18 cellular contexts compared by ENCODE assay signal in genomic region chr3:141448606-141449216, GRCh38. TPM values are rescaled to one million over a fixed set of nuclear protein-coding genes. Genes with fewer than 3 reads are reported as not detected.
DNase-seq lines count a peak whose midpoint lies in the region; ATAC-seq and TF ChIP-seq lines count a peak whose summit lies in the region.
"Had no signal": no experiment of that assay in that cellular context is flagged by ENCODE, and none has a peak within 500 bp of the region (broad histone marks: within the 10 kb centered on the region; RNA-seq: fewer than 3 reads in every experiment).

No MANE protein-coding gene starts in this region.

- H3K4me3 Mint-ChIP-seq in mesothelial cell of epicardium, result no peak overlapping the region
- H3K4me3 Mint-ChIP-seq: IgD-negative memory B cell; neural crest cell; stimulated activated naive CD8-positive, alpha-beta T cell treated with anti-CD3 and anti-CD28 coated beads, Interleukin-15, amount 100 ng/mL, for 72 hours had no signal

- no peaks in the 10 kb centered on the region for H3K27me3 Mint-ChIP-seq in mesothelial cell of epicardium (ENCODE audit: low read depth)
- H3K27me3 Mint-ChIP-seq: IgD-negative memory B cell; stimulated activated naive CD8-positive, alpha-beta T cell treated with anti-CD3 and anti-CD28 coated beads, Interleukin-15, amount 100 ng/mL, for 72 hours had no signal

- DNase-seq in cardiac muscle cell (ENCODE audit: low read depth in 1 of 2, low spot score in 1 of 2) (no peak), right cardiac atrium (no peak), choroid plexus epithelial cell (ENCODE audit: low read depth) (peak; percentile 57), mesothelial cell of epicardium (ENCODE audit: low spot score in 2 of 2, unreplicated experiment in 2 of 2) (no peak), vagina (ENCODE audit: extremely low spot score in 2 of 2) (no peak), SW480 (ENCODE audit: low spot score) (no peak), NCI-H2196 treated with DMSO at 0.1 percent for 48 hours (lab: John Stamatoyannopoulos, UW; ENCODE audit: unreplicated experiment) (no peak)
- DNase-seq in stimulated activated naive CD4-positive, alpha-beta T cell treated with Interleukin-2 at 50 U/mL for 16 hours (lab: John Stamatoyannopoulos, UW), result no peak
- DNase-seq: activated CD4-positive, CD25-positive, alpha-beta regulatory T cell; activated naive CD4-positive, alpha-beta T cell treated with anti-CD3 and anti-CD28 coated beads, Interleukin-2, amount 50 U/mL, for 16 hours; AML-193; caudate nucleus; DMS 273 treated with DMSO at 0.1 percent for 48 hours; hypothalamus; NCI-H1092 treated with DMSO at 0.1 percent for 48 hours; stimulated activated naive CD8-positive, alpha-beta T cell treated with anti-CD3 and anti-CD28 coated beads, Interleukin-15, amount 100 ng/mL, for 72 hours had no signal

- no peak for ATAC-seq in right cardiac atrium
- ATAC-seq: stimulated activated naive CD8-positive, alpha-beta T cell treated with anti-CD3 and anti-CD28 coated beads, Interleukin-15, amount 100 ng/mL, for 72 hours had no signal

- H3K4me1 ChIP-seq in cardiac muscle cell (ENCODE audit: low read depth), result no peaks in the 10 kb centered on the region
- H3K4me1 ChIP-seq in right cardiac atrium (ENCODE audit: control insufficient read depth, insufficient read depth, low read length), result no peaks in the 10 kb centered on the region
- no peaks in the 10 kb centered on the region for H3K4me1 ChIP-seq in vagina

- TF ChIP-seq CTCF in cardiac muscle cell (IDR thresholded peaks at IDR 0.05; ENCODE audit: low read depth, low read length) (no peak), choroid plexus epithelial cell (conservative IDR thresholded peaks at IDR 0.05; ENCODE audit: low read depth, low read length) (no peak), mesothelial cell of epicardium (IDR thresholded peaks at IDR 0.05; ENCODE audit: unreplicated experiment) (no peak), vagina (IDR thresholded peaks at IDR 0.05) (no peak)

- H3K36me3 ChIP-seq in cardiac muscle cell (peaks cover under 1% of the 10 kb centered on the region), vagina (peaks cover 0 to 10% of the 10 kb centered on the region in 2 donors)

- H3K9me3 ChIP-seq in cardiac muscle cell (ENCODE audit: low read depth) (no peaks in the 10 kb centered on the region), right cardiac atrium (ENCODE audit: control insufficient read depth, low read length) (no peaks in the 10 kb centered on the region), vagina (no peaks in the 10 kb centered on the region)

- H3K27ac ChIP-seq in cardiac muscle cell (peak overlapping the region; percentile 43), right cardiac atrium (ENCODE audit: low read length) (no peak overlapping the region), vagina (peak overlapping the region; percentile 62)

- peaks cover 25% of the 10 kb centered on the region for H3K36me3 Mint-ChIP-seq in mesothelial cell of epicardium

- WGBS in right cardiac atrium, result 70% methylated on average over 6 of the region's 6 CpGs

- no peak for TF ChIP-seq POLR2A in vagina (IDR thresholded peaks at IDR 0.05)

- H3K4me3 ChIP-seq in cardiac muscle cell (no peak overlapping the region), right cardiac atrium (ENCODE audit: low read length) (no peak overlapping the region), choroid plexus epithelial cell (ENCODE audit: low read depth, low read length) (no peak overlapping the region), vagina (no peak overlapping the region)

- H3K9me3 Mint-ChIP-seq in mesothelial cell of epicardium, result no peaks in the 10 kb centered on the region
- H3K9me3 Mint-ChIP-seq: IgD-negative memory B cell; neural crest cell; stimulated activated naive CD8-positive, alpha-beta T cell treated with anti-CD3 and anti-CD28 coated beads, Interleukin-15, amount 100 ng/mL, for 72 hours had no signal

- peak overlapping the region; percentile 22 for H3K27ac Mint-ChIP-seq in mesothelial cell of epicardium
- H3K27ac Mint-ChIP-seq: stimulated activated naive CD8-positive, alpha-beta T cell treated with anti-CD3 and anti-CD28 coated beads, Interleukin-15, amount 100 ng/mL, for 72 hours had no signal

- H3K4me1 Mint-ChIP-seq in mesothelial cell of epicardium, result peaks cover 2% of the 10 kb centered on the region
- H3K4me1 Mint-ChIP-seq: neural crest cell had no signal

- intact Hi-C loops in right cardiac atrium (cut with DNase I), result loop anchor here in 1 of 4 donors (5.0 kb wide), 1 partner anchor 46 kb away; no protein-coding TSS in a partner anchor
- intact Hi-C loops in vagina (cut with DNase I), result no loop called here

- H3K27me3 ChIP-seq in cardiac muscle cell (no peaks in the 10 kb centered on the region), right cardiac atrium (ENCODE audit: control insufficient read depth, insufficient read depth) (no peaks in the 10 kb centered on the region), vagina (no peaks in the 10 kb centered on the region)

RNA-seq across cellular contexts. Expression of gene RASA2, which starts 38.1 kb away (rescaled TPM):
- 4.4 and 18.0 TPM in 2 replicates for total RNA-seq in cardiac muscle cell
- 6.3 and 6.5 TPM in 2 replicates for polyA plus RNA-seq in cardiac muscle cell
- 1 to 10 TPM; 4.7 to 6.6 (median 6.0) TPM for total RNA-seq in right cardiac atrium
- polyA plus RNA-seq in right cardiac atrium, result 2.1 TPM
- 14.5 to 15.5 TPM (median 15.5 TPM) in 3 replicates for total RNA-seq in mesothelial cell of epicardium
- total RNA-seq in vagina, result 18.4 TPM
